In the genomic region with DNA sequence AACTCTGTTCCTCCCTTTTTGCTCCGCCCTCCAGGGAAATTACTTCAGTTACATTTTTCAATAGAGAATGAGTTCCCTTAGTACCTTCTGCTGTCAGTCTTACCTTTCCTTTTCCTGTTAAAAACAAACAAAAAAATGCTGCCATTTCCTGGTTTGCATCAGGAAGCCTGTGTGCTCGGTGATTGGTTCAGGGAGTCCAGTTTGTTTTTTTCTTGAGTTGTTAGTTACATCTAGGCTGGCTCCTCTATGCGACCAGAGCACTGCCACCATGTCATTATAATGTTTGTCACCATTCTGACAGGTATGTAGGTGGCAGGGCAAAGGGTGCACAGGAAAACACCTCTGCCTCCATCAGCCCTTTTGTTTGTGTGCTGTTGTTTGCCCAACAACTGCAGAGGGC, we compare ENCODE assay signal across 15 cellular contexts.
A peak's percentile ranks its signal among the peaks of the same experiment; 100 is the strongest.
DNase-seq lines count a peak whose midpoint lies in the region; ATAC-seq and TF ChIP-seq lines count a peak whose summit lies in the region.
"Had no signal": no experiment of that assay in that cellular context is flagged by ENCODE, and none has a peak within 500 bp of the region (broad histone marks: within the 10 kb centered on the region; RNA-seq: fewer than 3 reads in every experiment).

No MANE protein-coding gene starts in this region.

- H3K9me3 Mint-ChIP-seq in T-cell, result peaks cover 0 to 17% (median 16%) of the 10 kb centered on the region in 3 donors

- H3K4me1 ChIP-seq in colonic mucosa, result no peaks in the 10 kb centered on the region
- H3K4me1 ChIP-seq: BE2C had no signal

- intact Hi-C loops in colonic mucosa (cut with DNase I), result no loop called here

- DNase-seq in DMS53 treated with DMSO at 0.1 percent for 48 hours (lab: John Stamatoyannopoulos, UW; ENCODE audit: unreplicated experiment), result peak; percentile 51
- peak; percentile 26 for DNase-seq in LoVo (ENCODE audit: low spot score)
- DNase-seq in colonic mucosa, result peak; percentile 50
- DNase-seq in renal cortical epithelial cell (ENCODE audit: low read depth), result peak; percentile 11
- no peak for DNase-seq in glomerular visceral epithelial cell (ENCODE audit: extremely low spot score)
- DNase-seq in T-cell, result no peak
- DNase-seq: BE2C; CD8-positive, alpha-beta T cell; H9; IMR-90; MV-4-11; NCI-H146; PC-9; T-helper 1 cell had no signal

- no peaks in the 10 kb centered on the region for H3K27me3 ChIP-seq in colonic mucosa
- H3K27me3 ChIP-seq: BE2C had no signal

- TF ChIP-seq CTCF in colonic mucosa (IDR thresholded peaks at IDR 0.05), result no peak

- H3K36me3 Mint-ChIP-seq in T-cell, result no peaks in the 10 kb centered on the region

- H3K36me3 ChIP-seq in colonic mucosa, result no peaks in the 10 kb centered on the region
- H3K36me3 ChIP-seq: BE2C had no signal

- no peaks in the 10 kb centered on the region for H3K9me3 ChIP-seq in colonic mucosa
- H3K9me3 ChIP-seq: BE2C had no signal

- POLR2A ChIA-PET in T-cell (lab: Charles Lee), result no interaction called here

- H3K4me3 ChIP-seq in colonic mucosa, result no peak overlapping the region
- H3K4me3 ChIP-seq: PC-9 had no signal

- CTCF ChIA-PET in T-cell (lab: Charles Lee), result no interaction called here

- peak overlapping the region; percentile 53 for H3K27ac ChIP-seq in colonic mucosa
- H3K27ac ChIP-seq: PC-9 had no signal

- peaks cover 14 to 16% of the 10 kb centered on the region in 2 donors for H3K27me3 Mint-ChIP-seq in T-cell

- H3K27ac Mint-ChIP-seq in T-cell, result no peak overlapping the region
- H3K27ac Mint-ChIP-seq: CD8-positive, alpha-beta T cell had no signal

- H3K9ac ChIP-seq in colonic mucosa (ENCODE audit: low read depth in 2 of 2, low read length in 2 of 2), result no peak overlapping the region

- no peaks in the 10 kb centered on the region for H3K4me1 Mint-ChIP-seq in T-cell

- ATAC-seq in T-cell (replicated peaks in 1 of 4), result no peak
- ATAC-seq in HG03520 (IDR thresholded peaks at IDR 0.05; ENCODE audit: unreplicated experiment), result no peak
- ATAC-seq: CD8-positive, alpha-beta T cell had no signal

- no peak overlapping the region for H3K4me3 Mint-ChIP-seq in T-cell
- H3K4me3 Mint-ChIP-seq: CD8-positive, alpha-beta T cell; H9 had no signal

Comparison
In these comparisons a context has a peak if more than half of its experiments do, and no peak if none do; other contexts are left out.
1. DNase-seq: peak in DMS53 treated with DMSO at 0.1 percent for 48 hours (single experiment), LoVo (single experiment), colonic mucosa (single experiment) and renal cortical epithelial cell (single experiment); none in glomerular visceral epithelial cell (single experiment) and T-cell (0 of 34).